Comparison of ENCODE assay signal across 1 cellular context in the genomic region with DNA sequence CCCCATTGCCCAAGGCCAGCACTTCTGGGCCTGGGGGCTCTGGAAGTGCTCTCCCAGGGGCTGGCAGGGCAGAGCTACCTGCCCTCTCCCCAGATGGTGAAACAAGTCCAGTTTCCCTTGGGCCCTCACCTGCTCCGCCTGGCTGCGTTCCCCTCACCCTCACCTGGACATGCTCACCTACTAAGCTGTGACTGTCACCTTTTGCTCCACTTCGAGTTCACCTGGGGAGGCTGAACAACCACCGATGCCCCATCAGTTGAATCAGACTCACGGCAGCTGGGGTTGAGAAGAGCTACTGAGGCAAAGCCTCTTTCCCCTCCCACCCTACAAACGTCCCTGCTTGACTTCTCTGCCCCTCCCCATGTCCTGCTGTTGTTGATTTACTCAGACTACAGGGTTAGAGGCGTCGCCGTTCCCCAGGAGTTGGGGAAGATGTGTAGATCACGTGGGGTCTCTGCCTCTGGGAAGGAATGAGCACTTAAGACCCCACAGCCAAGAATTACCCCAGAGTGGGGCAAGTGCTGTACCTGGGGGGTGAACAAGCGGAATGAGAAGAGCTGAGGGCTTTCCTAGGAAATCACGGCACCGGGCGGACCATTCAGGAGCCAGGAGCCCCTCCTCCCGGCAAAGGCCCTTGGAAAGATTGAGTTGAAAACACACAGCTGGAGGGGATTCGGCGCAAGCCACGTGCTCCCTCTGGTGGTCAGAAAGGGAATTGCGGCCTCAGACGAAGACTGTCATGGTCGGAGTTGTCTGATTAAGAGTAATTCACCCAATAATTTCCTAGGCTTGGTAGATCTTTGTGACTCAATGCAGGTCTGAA.
TF ChIP-seq lines count a peak whose summit lies in the region.

No MANE protein-coding gene starts in this region.

TF ChIP-seq in endothelial cell of umbilical vein, 7 proteins besides CTCF, POLR2A, EP300 and RAD21 (continued from another document):
- TF ChIP-seq, protein P1, sequence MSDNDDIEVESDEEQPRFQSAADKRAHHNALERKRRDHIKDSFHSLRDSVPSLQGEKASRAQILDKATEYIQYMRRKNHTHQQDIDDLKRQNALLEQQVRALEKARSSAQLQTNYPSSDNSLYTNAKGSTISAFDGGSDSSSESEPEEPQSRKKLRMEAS (IDR thresholded peaks at IDR 0.05; ENCODE audit: insufficient read depth, insufficient read length), result peak; percentile 87
- TF ChIP-seq EZH2 (IDR thresholded peaks at IDR 0.05; ENCODE audit: borderline replicate concordance, low read depth, low read length, severe bottlenecking), result no peak
